Comparison of ENCODE assay signal across 9 cellular contexts in genomic region chr9:5455181-5455580, GRCh38. TPM values are rescaled to one million over a fixed set of nuclear protein-coding genes. Genes with fewer than 3 reads are reported as not detected.
A peak's percentile ranks its signal among the peaks of the same experiment; 100 is the strongest.
DNase-seq lines count a peak whose midpoint lies in the region; ATAC-seq and TF ChIP-seq lines count a peak whose summit lies in the region.
"Had no signal": no experiment of that assay in that cellular context is flagged by ENCODE, and none has a peak within 500 bp of the region (broad histone marks: within the 10 kb centered on the region; RNA-seq: fewer than 3 reads in every experiment).

No MANE protein-coding gene starts in this region.

- intact Hi-C loops in heart right ventricle (cut with DNase I), result loop anchor here in 4 of 10 donors (5.0 to 10.0 kb wide), 4 partner anchors 47 to 132 kb away; partner anchors contain the start of gene PDCD1LG2 (in 1 of the 4)
- intact Hi-C loops in left ventricle myocardium superior (cut with micrococcal nuclease), result no loop called here
- intact Hi-C loops in PC-3 (cut with micrococcal nuclease), result no loop called here

- peak overlapping the region; percentile 26 for H3K27ac Mint-ChIP-seq in type B pancreatic cell

- H3K9me2 ChIP-seq in PC-3 (replicated peaks; ENCODE audit: low read length), result no peaks in the 10 kb centered on the region

- no TSS peak for BruUV-seq in PC-3 (replicated peaks; lab: Mats Ljungman, UMichigan)

- peak overlapping the region; percentile 33 for H3K4me3 Mint-ChIP-seq in type B pancreatic cell

- H3K27ac ChIP-seq in heart right ventricle (peak overlapping the region in 7 of 10 donors; percentile 6 to 87 (median 54)), PC-3 (ENCODE audit: low read length) (peak overlapping the region; percentile 71), epithelial cell of prostate (peak overlapping the region; percentile 91)

- no peaks in the 10 kb centered on the region for H3K36me3 Mint-ChIP-seq in type B pancreatic cell

- 36 to 48% methylated on average over 2 of the region's 2 CpGs for WGBS in heart right ventricle, 2 donors

- peaks cover 3% of the 10 kb centered on the region for H3K4me1 Mint-ChIP-seq in type B pancreatic cell (ENCODE audit: unreplicated experiment)

- H3K27me3 ChIP-seq in heart right ventricle (no peaks in the 10 kb centered on the region), PC-3 (ENCODE audit: low read length) (no peaks in the 10 kb centered on the region)

- H3K79me2 ChIP-seq in PC-3 (ENCODE audit: low read length), result peaks cover 61% of the 10 kb centered on the region

- H4K20me1 ChIP-seq in PC-3 (ENCODE audit: low read length), result no peaks in the 10 kb centered on the region

- POLR2A ChIA-PET in PC-3 (lab: Charles Lee; ENCODE audit: unreplicated experiment), result no interaction called here

- no peaks in the 10 kb centered on the region for H3F3A ChIP-seq in PC-3 (ENCODE audit: low read length, unreplicated experiment)

- TF ChIP-seq CTCF in heart right ventricle (IDR thresholded peaks at IDR 0.05), result no peak
- TF ChIP-seq CTCF in PC-3 (conservative IDR thresholded peaks at IDR 0.05; ENCODE audit: low read depth, low read length), result no peak
- no peak for TF ChIP-seq CTCF in type B pancreatic cell (conservative IDR thresholded peaks at IDR 0.05)

- H3K4me1 ChIP-seq in heart right ventricle, result peaks cover 3 to 75% (median 23%) of the 10 kb centered on the region in 9 donors
- H3K4me1 ChIP-seq in PC-3 (ENCODE audit: insufficient read depth, low read length), result peaks cover 49% of the 10 kb centered on the region

- DNase-seq in heart right ventricle, result no peak
- DNase-seq in left ventricle myocardium superior, result no peak
- DNase-seq in PC-3, result peak; percentile 83
- peak; percentile 57 for DNase-seq in epithelial cell of prostate (ENCODE audit: low read depth, low spot score)
- no peak for DNase-seq in type B pancreatic cell (ENCODE audit: extremely low spot score, unreplicated experiment)
- no peak for DNase-seq in NCI-H187 treated with DMSO at 0.1 percent for 48 hours (lab: John Stamatoyannopoulos, UW)
- DNase-seq in cortex of kidney (lab: John Stamatoyannopoulos, UW), result no peak
- DNase-seq in SW 1271 (lab: John Stamatoyannopoulos, UW), result no peak
- DNase-seq: occipital lobe had no signal

- ATAC-seq in heart right ventricle (peak in 2 of 8 donors; percentile 17 to 55), left ventricle myocardium superior (no peak), PC-3 (peak; percentile 62)

- no peak overlapping the region for H2AFZ ChIP-seq in PC-3 (ENCODE audit: low read length)

- no peak overlapping the region for H3K4me3 ChIP-seq in heart right ventricle
- peak overlapping the region; percentile 57 for H3K4me3 ChIP-seq in PC-3 (ENCODE audit: low read length)

- peak overlapping the region; percentile 27 for H3K9ac ChIP-seq in PC-3 (ENCODE audit: low read length)

- no peaks in the 10 kb centered on the region for H3K27me3 Mint-ChIP-seq in type B pancreatic cell

- H3K36me3 ChIP-seq in heart right ventricle (peaks cover 0 to 32% (median 0%) of the 10 kb centered on the region in 9 donors), PC-3 (ENCODE audit: low read depth, low read length) (peaks cover 14% of the 10 kb centered on the region; the same call in 1 of the 2 replicates)

- peak overlapping the region; percentile 73 for H3K4me2 ChIP-seq in PC-3 (ENCODE audit: low read length)

- H3K9me3 Mint-ChIP-seq in type B pancreatic cell, result no peaks in the 10 kb centered on the region

- CTCF ChIA-PET in PC-3 (lab: Charles Lee), result no interaction called here

- H3K9me3 ChIP-seq in heart right ventricle (no peaks in the 10 kb centered on the region), PC-3 (ENCODE audit: low read length) (no peaks in the 10 kb centered on the region)

RNA-seq across cellular contexts. Expression of gene CD274, which starts 4.8 kb away (rescaled TPM):
- total RNA-seq in heart right ventricle (10 to 100 TPM; 11.3 to 44.0 (median 13.5) TPM), left ventricle myocardium superior (10.9 TPM), PC-3 (2014; rRNA removed) (3.8 and 5.1 TPM in 2 replicates), type B pancreatic cell (ENCODE audit: low replicate concordance) (1.2 and 1.4 TPM in 2 replicates)
- polyA plus RNA-seq in heart right ventricle, result 10 to 100 TPM in 1 of 2 donors, 1 to 10 TPM in 1; 4.5 to 26.0 TPM

RNA-seq across cellular contexts. Expression of gene PLGRKT, which starts 17.5 kb away (rescaled TPM):
- 10 to 100 TPM; 30.1 to 53.0 (median 36.3) TPM for total RNA-seq in heart right ventricle
- polyA plus RNA-seq in heart right ventricle, result 10 to 100 TPM; 11.8 to 34.9 TPM
- total RNA-seq in left ventricle myocardium superior, result 41.6 TPM
- total RNA-seq in PC-3 (2014; rRNA removed), result 6.4 and 11.4 TPM in 2 replicates
- 25.6 and 25.9 TPM in 2 replicates for total RNA-seq in type B pancreatic cell (ENCODE audit: low replicate concordance)

RNA-seq across cellular contexts. Expression of gene PDCD1LG2, which starts 55.1 kb away (rescaled TPM):
- total RNA-seq in heart right ventricle, result 1 to 10 TPM in 8 of 10 donors, under 1 TPM in 2; 0.72 to 8.6 (median 1.3) TPM
- 1 to 10 TPM in 1 of 2 donors, under 1 TPM in 1; 0.51 to 1.2 TPM for polyA plus RNA-seq in heart right ventricle
- 2.3 TPM for total RNA-seq in left ventricle myocardium superior
- total RNA-seq in PC-3 (2014; rRNA removed), result 0.46 and 1.4 TPM in 2 replicates
- not detected in 2 replicates for total RNA-seq in type B pancreatic cell (ENCODE audit: low replicate concordance)

Comparison
In these comparisons a context has a peak if more than half of its experiments do, and no peak if none do; other contexts are left out.
1. DNase-seq: peak in PC-3 (single experiment) and epithelial cell of prostate (single experiment); none in heart right ventricle (0 of 2), left ventricle myocardium superior (single experiment), type B pancreatic cell (single experiment), NCI-H187 treated with DMSO at 0.1 percent for 48 hours (single experiment), cortex of kidney (single experiment) and SW 1271 (0 of 2).
2. Peak in every context shown above with its lines, with median percentiles within 50 percentile points of each other: H3K27ac ChIP-seq.